Comparison of ENCODE assay signal across 24 cellular contexts in genomic region chr20:22901921-22902320, GRCh38.
"Had no signal": no experiment of that assay in that cellular context is flagged by ENCODE, and none has a peak within 500 bp of the region (broad histone marks: within the 10 kb centered on the region; RNA-seq: fewer than 3 reads in every experiment).

No MANE protein-coding gene starts in this region.

- H3K4me3 ChIP-seq: neural progenitor cell, ovary, psoas muscle, right lobe of liver, sigmoid colon, stomach, thoracic aorta, thyroid gland, tibial nerve, upper lobe of left lung, vagina had no signal

- H3K4me1 ChIP-seq: neural progenitor cell, parathyroid adenoma, psoas muscle, right lobe of liver, sigmoid colon, stomach, thyroid gland, upper lobe of left lung, vagina had no signal

- H3K27ac ChIP-seq: neural progenitor cell, ovary, parathyroid adenoma, psoas muscle, right lobe of liver, sigmoid colon, stomach, thoracic aorta, thyroid gland, tibial nerve, upper lobe of left lung, vagina had no signal

- H3K27me3 ChIP-seq: neural progenitor cell, ovary, right lobe of liver, sigmoid colon, stomach, thyroid gland, tibial nerve, upper lobe of left lung, vagina had no signal

- H3K36me3 ChIP-seq: neural progenitor cell, ovary, right lobe of liver, sigmoid colon, stomach, thoracic aorta, thyroid gland, tibial nerve, upper lobe of left lung, vagina had no signal

- DNase-seq: natural killer cell; occipital lobe; ovary; posterior cingulate gyrus; psoas muscle; right cardiac atrium; right lobe of liver; sigmoid colon; small intestine; stimulated activated CD4-positive, alpha-beta T cell treated with anti-CD3 and anti-CD28 coated beads, Interleukin-15, amount 100 ng/mL, for 24 hours; stimulated activated CD4-positive, alpha-beta T cell treated with anti-CD3 and anti-CD28 coated beads, Interleukin-2, amount 100 ng/mL, for 24 hours; stimulated activated CD4-positive, alpha-beta T cell treated with anti-CD3 and anti-CD28 coated beads, Interleukin-2, amount 100 ng/mL, for 48 hours; stimulated activated CD4-positive, alpha-beta T cell treated with anti-CD3 and anti-CD28 coated beads, Interleukin-4, amount 100 ng/mL, for 24 hours; stimulated activated naive B cell treated with anti-CD40 and anti-IgM and Interleukin-4, amounts not matched to agents 10 μg/mL and 1 μg/mL and 100 μg/mL, for 72 hours; stimulated activated naive CD4-positive, alpha-beta T cell treated with Interleukin-2 at 50 U/mL for 16 hours; stomach; thyroid gland; trophoblast cell; upper lobe of left lung had no signal

- H3K9me3 ChIP-seq: ovary, right lobe of liver, thoracic aorta, thyroid gland had no signal
